In genomic region chr16:56989988-56990387, GRCh38 we compare ENCODE assay signal across 8 cellular contexts. TPM values are rescaled to one million over a fixed set of nuclear protein-coding genes. Genes with fewer than 3 reads are reported as not detected.
A peak's percentile ranks its signal among the peaks of the same experiment; 100 is the strongest.
DNase-seq lines count a peak whose midpoint lies in the region; ATAC-seq and TF ChIP-seq lines count a peak whose summit lies in the region.

No MANE protein-coding gene starts in this region.

- no peaks in the 10 kb centered on the region for H3K36me3 Mint-ChIP-seq in neural progenitor cell

- H3K4me1 ChIP-seq in NT2/D1 (ENCODE audit: insufficient read depth, insufficient read length) (peaks cover 12% of the 10 kb centered on the region), neural progenitor cell (peaks cover 6% of the 10 kb centered on the region)
- peaks cover 56% of the 10 kb centered on the region for H3K4me1 ChIP-seq in effector memory CD4-positive, alpha-beta T cell (ENCODE audit: control insufficient read depth, insufficient read depth, low read length, poor library complexity, severe bottlenecking)

- H3K36me3 ChIP-seq in NT2/D1 (ENCODE audit: insufficient read depth, insufficient read length, low read length) (no peaks in the 10 kb centered on the region), neural progenitor cell (no peaks in the 10 kb centered on the region)
- peaks cover 8% of the 10 kb centered on the region for H3K36me3 ChIP-seq in effector memory CD4-positive, alpha-beta T cell (ENCODE audit: control insufficient read depth, insufficient read depth, low read length)

- H3K27ac ChIP-seq in C4-2B = peak overlapping the region; percentile 39; the same call in 1 of the 2 replicates
- peak overlapping the region; percentile 93 for H3K27ac ChIP-seq in effector memory CD4-positive, alpha-beta T cell (ENCODE audit: insufficient read depth, low read length, poor library complexity, severe bottlenecking)
- no peak overlapping the region for H3K27ac ChIP-seq in neural progenitor cell

- H3K9ac ChIP-seq in NT2/D1 (ENCODE audit: insufficient read length, low read depth) = no peak overlapping the region
- H3K9ac ChIP-seq in neural progenitor cell = no peak overlapping the region

- H2AFZ ChIP-seq in neural progenitor cell (replicated peaks) = peak overlapping the region; percentile 18

- H3K4me1 Mint-ChIP-seq in neural progenitor cell = peaks cover 11% of the 10 kb centered on the region

- H3K9me3 Mint-ChIP-seq in neural progenitor cell = no peaks in the 10 kb centered on the region

- no peaks in the 10 kb centered on the region for H3K79me2 ChIP-seq in neural progenitor cell (ENCODE audit: low read depth)

- DNase-seq in NT2/D1 (ENCODE audit: low read depth, low spot score) = no peak
- no peak for DNase-seq in effector memory CD4-positive, alpha-beta T cell
- no peak for DNase-seq in neural progenitor cell (ENCODE audit: low spot score)
- DNase-seq in NCI-H2081 treated with DMSO at 0.1 percent for 48 hours (lab: John Stamatoyannopoulos, UW) = no peak

- TF ChIP-seq CTCF in C4-2B (conservative IDR thresholded peaks at IDR 0.05) = no peak
- no peak for TF ChIP-seq CTCF in neural progenitor cell (IDR thresholded peaks at IDR 0.05)

- H3F3A ChIP-seq in neural progenitor cell (ENCODE audit: low read depth) = no peaks in the 10 kb centered on the region

- H4K20me1 ChIP-seq in neural progenitor cell (ENCODE audit: low read depth) = no peaks in the 10 kb centered on the region

- no peak overlapping the region for H3K27ac Mint-ChIP-seq in neural progenitor cell

- ATAC-seq in HG03521 (IDR thresholded peaks at IDR 0.05; ENCODE audit: unreplicated experiment) (no peak), HG03565 (IDR thresholded peaks at IDR 0.05; ENCODE audit: unreplicated experiment) (no peak), GM21825 (IDR thresholded peaks at IDR 0.05; ENCODE audit: unreplicated experiment) (no peak)

- H3K27me3 ChIP-seq in NT2/D1 (ENCODE audit: insufficient read depth, insufficient read length) (peaks cover 47% of the 10 kb centered on the region), neural progenitor cell (peaks cover 54% of the 10 kb centered on the region)
- H3K27me3 ChIP-seq in effector memory CD4-positive, alpha-beta T cell (replicated peaks; ENCODE audit: control insufficient read depth, insufficient read depth, low read length, poor library complexity, severe bottlenecking) = no peaks in the 10 kb centered on the region

- H3K4me3 ChIP-seq in NT2/D1 (ENCODE audit: insufficient read length, low read depth) = peak overlapping the region; percentile 49
- peak overlapping the region; percentile 99 for H3K4me3 ChIP-seq in effector memory CD4-positive, alpha-beta T cell (ENCODE audit: insufficient read depth, low read depth, low read length, poor library complexity, severe bottlenecking)
- H3K4me3 ChIP-seq in neural progenitor cell = peak overlapping the region; percentile 48

- H3K27me3 Mint-ChIP-seq in neural progenitor cell (ENCODE audit: insufficient read depth, low read depth) = peaks cover 40% of the 10 kb centered on the region

- peak overlapping the region; percentile 75 for H3K4me2 ChIP-seq in neural progenitor cell

- peak overlapping the region; percentile 85 for H3K4me3 Mint-ChIP-seq in neural progenitor cell

- no peaks in the 10 kb centered on the region for H3K9me3 ChIP-seq in NT2/D1 (ENCODE audit: insufficient read depth, low read length)
- H3K9me3 ChIP-seq in effector memory CD4-positive, alpha-beta T cell (ENCODE audit: control insufficient read depth, low read length) = no peaks in the 10 kb centered on the region
- no peaks in the 10 kb centered on the region for H3K9me3 ChIP-seq in neural progenitor cell (ENCODE audit: low read depth)

RNA-seq across cellular contexts. Expression of gene NLRC5, which starts 0.6 kb away (rescaled TPM):
- not detected in 2 replicates for total RNA-seq in neural progenitor cell (ENCODE audit: low replicate concordance)

RNA-seq across cellular contexts. Expression of gene CETP, which starts 28.2 kb away (rescaled TPM):
- 0.28 TPM in 1 of 2 replicates, not detected in the other for total RNA-seq in neural progenitor cell (ENCODE audit: low replicate concordance)

RNA-seq across cellular contexts. Expression of gene HERPUD1, which starts 58.0 kb away (rescaled TPM):
- 16.1 and 18.1 TPM in 2 replicates for total RNA-seq in neural progenitor cell (ENCODE audit: low replicate concordance)

Comparison
In these comparisons a context has a peak if more than half of its experiments do, and no peak if none do; other contexts are left out.
1. H3K4me3 ChIP-seq: peak in every context shown above with its lines; median percentile 99 in effector memory CD4-positive, alpha-beta T cell; 49 in NT2/D1; 48 in neural progenitor cell.